ENCODE assay signal across 8 cellular contexts in genomic region chrX:150361070-150361776, GRCh38. TPM values are rescaled to one million over a fixed set of nuclear protein-coding genes. Genes with fewer than 3 reads are reported as not detected.
DNase-seq lines count a peak whose midpoint lies in the region; ATAC-seq and TF ChIP-seq lines count a peak whose summit lies in the region.

No MANE protein-coding gene starts in this region.

- H3K4me2 ChIP-seq in skeletal muscle satellite cell (ENCODE audit: low read length) = peak overlapping the region; percentile 82

- peak; percentile 5 to 18 for ATAC-seq in activated T-cell treated with anti-CD3 and anti-CD28 coated beads, Interleukin-2, amount 50 U/mL, for 4 hours
- ATAC-seq in HG03460 (IDR thresholded peaks at IDR 0.05; ENCODE audit: unreplicated experiment) (no peak), HG03342 (IDR thresholded peaks at IDR 0.05; ENCODE audit: unreplicated experiment) (no peak), HG03039 (IDR thresholded peaks at IDR 0.05; ENCODE audit: unreplicated experiment) (no peak)

- no peaks in the 10 kb centered on the region for H3K36me3 ChIP-seq in skeletal muscle satellite cell (ENCODE audit: insufficient read depth, low read length)

- DNase-seq in HuH-7 (ENCODE audit: low spot score) (peak; percentile 47), glutamatergic neuron (peak; percentile 27), AML-193 (lab: John Stamatoyannopoulos, UW) (no peak)
- peak; percentile 37 for DNase-seq in activated T-cell treated with anti-CD3 and anti-CD28 coated beads, Interleukin-2, amount 50 U/mL, for 4 hours

- H3K4me1 ChIP-seq in skeletal muscle satellite cell (ENCODE audit: control insufficient read depth, insufficient read depth, low read length) = peaks cover 7% of the 10 kb centered on the region

- H3K9me3 ChIP-seq in skeletal muscle satellite cell (replicated peaks; ENCODE audit: low read length) = no peaks in the 10 kb centered on the region

- H3K9ac ChIP-seq in skeletal muscle satellite cell (ENCODE audit: low read depth, low read length) = peak overlapping the region; percentile 85

- H3K27me3 ChIP-seq in skeletal muscle satellite cell (ENCODE audit: control insufficient read depth, insufficient read depth, low read length) = peaks cover 3% of the 10 kb centered on the region

- H3K4me1 Mint-ChIP-seq in activated T-cell treated with anti-CD3 and anti-CD28 coated beads, Interleukin-2, amount 50 U/mL, for 4 hours (ENCODE audit: low read depth) = peaks cover 20% of the 10 kb centered on the region
- H3K4me1 Mint-ChIP-seq in glutamatergic neuron (ENCODE audit: low read depth, unreplicated experiment) = peaks cover under 1% of the 10 kb centered on the region

- TF ChIP-seq CTCF in glutamatergic neuron (IDR thresholded peaks at IDR 0.05; ENCODE audit: partially characterized antibody, unreplicated experiment) = no peak

- no peaks in the 10 kb centered on the region for H3K9me3 Mint-ChIP-seq in activated T-cell treated with anti-CD3 and anti-CD28 coated beads, Interleukin-2, amount 50 U/mL, for 4 hours
- peaks cover 5% of the 10 kb centered on the region for H3K9me3 Mint-ChIP-seq in glutamatergic neuron (ENCODE audit: unreplicated experiment)

- H3K4me3 Mint-ChIP-seq in activated T-cell treated with anti-CD3 and anti-CD28 coated beads, Interleukin-2, amount 50 U/mL, for 4 hours = peak overlapping the region; percentile 83
- no peak overlapping the region for H3K4me3 Mint-ChIP-seq in glutamatergic neuron (ENCODE audit: unreplicated experiment)

- H3K36me3 Mint-ChIP-seq in activated T-cell treated with anti-CD3 and anti-CD28 coated beads, Interleukin-2, amount 50 U/mL, for 4 hours (ENCODE audit: insufficient read depth) = no peaks in the 10 kb centered on the region
- H3K36me3 Mint-ChIP-seq in glutamatergic neuron (ENCODE audit: unreplicated experiment) = no peaks in the 10 kb centered on the region

- peaks cover 25% of the 10 kb centered on the region for H3K27me3 Mint-ChIP-seq in activated T-cell treated with anti-CD3 and anti-CD28 coated beads, Interleukin-2, amount 50 U/mL, for 4 hours (ENCODE audit: low read depth)
- peaks cover 6% of the 10 kb centered on the region for H3K27me3 Mint-ChIP-seq in glutamatergic neuron (ENCODE audit: unreplicated experiment)

- H3K4me3 ChIP-seq in skeletal muscle satellite cell (ENCODE audit: low read length) = peak overlapping the region; percentile 88

- no peak overlapping the region for H3K27ac Mint-ChIP-seq in glutamatergic neuron (ENCODE audit: unreplicated experiment)

RNA-seq across cellular contexts. Expression of gene MAMLD1, which starts 1.9 kb away (rescaled TPM):
- 1 to 10 TPM; 5.8 to 6.1 (median 6.1) TPM for total RNA-seq in activated T-cell treated with anti-CD3 and anti-CD28 coated beads, Interleukin-2, amount 50 U/mL, for 4 hours
- 0.25 TPM for total RNA-seq in glutamatergic neuron (ENCODE audit: unreplicated experiment)
- 0.87 and 1.0 TPM in 2 replicates for total RNA-seq in skeletal muscle satellite cell (2012; rRNA removed)

Comparison
In these comparisons a context has a peak if more than half of its experiments do, and no peak if none do; other contexts are left out.
1. DNase-seq: peak in HuH-7 (single experiment), activated T-cell treated with anti-CD3 and anti-CD28 coated beads, Interleukin-2, amount 50 U/mL, for 4 hours (single experiment) and glutamatergic neuron (single experiment); none in AML-193 (0 of 2).
2. ATAC-seq: peak in activated T-cell treated with anti-CD3 and anti-CD28 coated beads, Interleukin-2, amount 50 U/mL, for 4 hours (2 of 2); none in HG03460 (single experiment), HG03342 (single experiment) and HG03039 (single experiment).